ENCODE assay signal across 4 cellular contexts in genomic region chr17:10492004-10492403, GRCh38.
TF ChIP-seq lines count a peak whose summit lies in the region.

No MANE protein-coding gene starts in this region.

TF ChIP-seq in HepG2, 621 proteins besides CTCF, POLR2A, EP300 and RAD21:
- TF ChIP-seq ATF6 (CRISPR knock-in tag; conservative IDR thresholded peaks at IDR 0.05) (no peak), CREB1 (IDR thresholded peaks at IDR 0.05) (no peak), CREB1 (CRISPR knock-in tag; IDR thresholded peaks at IDR 0.05) (no peak), MAFK (conservative IDR thresholded peaks at IDR 0.05 in 1 of 2, IDR thresholded peaks at IDR 0.05 in 1 of 2; ENCODE audit: low read length in 2 of 2) (peak; percentile 65 to 75), MAFF (IDR thresholded peaks at IDR 0.05; ENCODE audit: low read depth, low read length) (peak; percentile 57)

TF ChIP-seq in A549, 52 proteins besides CTCF, POLR2A, EP300 and RAD21:
- TF ChIP-seq MAFK (IDR thresholded peaks at IDR 0.05; ENCODE audit: partially characterized antibody) (peak; percentile 87), RNF2 (IDR thresholded peaks at IDR 0.05; ENCODE audit: borderline replicate concordance, low read depth) (no peak)

TF ChIP-seq in GM23338, 12 proteins besides CTCF, POLR2A, EP300 and RAD21 (continues in another document):
- TF ChIP-seq ZNF331 (CRISPR knock-in tag; IDR thresholded peaks at IDR 0.05; ENCODE audit: low read depth) (no peak), EZH2 (IDR thresholded peaks at IDR 0.05; ENCODE audit: low read depth, unreplicated experiment) (no peak), NANOG (IDR thresholded peaks at IDR 0.05; ENCODE audit: borderline replicate concordance) (no peak), POLR2AphosphoS5 (IDR thresholded peaks at IDR 0.05; ENCODE audit: low read depth) (no peak), STAT1 (IDR thresholded peaks at IDR 0.05; ENCODE audit: unreplicated experiment) (no peak), ZNF462 (CRISPR knock-in tag; IDR thresholded peaks at IDR 0.05) (no peak), JUNB (IDR thresholded peaks at IDR 0.05; ENCODE audit: unreplicated experiment) (no peak), EZH2phosphoT487 (IDR thresholded peaks at IDR 0.05; ENCODE audit: unreplicated experiment) (no peak), CREB1 (CRISPR knock-in tag; IDR thresholded peaks at IDR 0.05; ENCODE audit: low read depth) (no peak), ETS1 (IDR thresholded peaks at IDR 0.05) (no peak), ZNF114 (CRISPR knock-in tag; IDR thresholded peaks at IDR 0.05) (no peak)

TF ChIP-seq in IMR-90, 13 proteins besides CTCF, POLR2A, EP300 and RAD21:
- TF ChIP-seq MAZ (IDR thresholded peaks at IDR 0.05; ENCODE audit: borderline replicate concordance, low read depth, low read length) (no peak), MAFK (IDR thresholded peaks at IDR 0.05; ENCODE audit: low read depth, low read length) (peak; percentile 43; the same call in 1 of the 2 replicates)
